2 cellular contexts compared by ENCODE assay signal in the genomic region with DNA sequence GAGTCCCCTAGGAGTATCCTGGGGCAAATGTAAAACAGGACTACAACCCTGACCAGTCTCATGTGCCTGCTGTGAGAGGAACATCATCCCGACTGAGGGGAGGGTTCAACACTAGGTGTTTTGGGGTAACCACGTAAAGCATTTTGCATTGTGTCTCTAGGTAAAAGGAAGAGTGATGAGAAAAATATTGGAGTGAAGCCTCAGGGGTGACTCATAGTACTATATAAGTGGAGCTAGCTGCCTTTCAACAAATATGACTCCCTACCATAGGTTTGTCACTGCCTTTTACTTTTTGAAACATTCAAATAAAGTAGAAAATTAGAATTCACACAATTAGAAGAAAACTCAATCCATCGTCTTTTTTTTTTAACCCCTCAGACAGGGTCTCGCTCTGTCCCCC.
TF ChIP-seq lines count a peak whose summit lies in the region.

No MANE protein-coding gene starts in this region.

TF ChIP-seq in A549, 52 proteins besides CTCF, POLR2A, EP300 and RAD21:
- TF ChIP-seq POLR2AphosphoS2 (conservative IDR thresholded peaks at IDR 0.05; ENCODE audit: low read length) (no peak), FOSL2 (IDR thresholded peaks at IDR 0.05) (no peak), FOSL2 (CRISPR knock-in tag; IDR thresholded peaks at IDR 0.05) (peak; percentile 51; the same call in 1 of the 2 replicates), NFE2L2 (conservative IDR thresholded peaks at IDR 0.05; ENCODE audit: low read length) (no peak)

TF ChIP-seq in HCT116, 20 proteins besides CTCF, POLR2A, EP300 and RAD21:
- TF ChIP-seq TCF7L2 (IDR thresholded peaks at IDR 0.05; ENCODE audit: borderline replicate concordance, extremely low read depth, insufficient read depth, insufficient read length) = no peak
- no peak for TF ChIP-seq SRF (IDR thresholded peaks at IDR 0.05; ENCODE audit: low read depth)
- TF ChIP-seq POLR2AphosphoS5 (IDR thresholded peaks at IDR 0.05; ENCODE audit: low read depth, low read length) = no peak
- no peak for TF ChIP-seq ZNF274 (IDR thresholded peaks at IDR 0.05; ENCODE audit: low read depth, low read length)
- no peak for TF ChIP-seq FOSL1 (IDR thresholded peaks at IDR 0.05; ENCODE audit: low read depth)
- no peak for TF ChIP-seq JUND (IDR thresholded peaks at IDR 0.05)
- no peak for TF ChIP-seq SP1 (IDR thresholded peaks at IDR 0.05; ENCODE audit: low read depth)
- TF ChIP-seq EZH2phosphoT487 (IDR thresholded peaks at IDR 0.05; ENCODE audit: borderline replicate concordance) = no peak
